ENCODE assay signal across 18 cellular contexts in genomic region chr10:79321951-79322350, GRCh38. TPM values are rescaled to one million over a fixed set of nuclear protein-coding genes. Genes with fewer than 3 reads are reported as not detected.
A peak's percentile ranks its signal among the peaks of the same experiment; 100 is the strongest.
DNase-seq lines count a peak whose midpoint lies in the region; ATAC-seq and TF ChIP-seq lines count a peak whose summit lies in the region.
"Had no signal": no experiment of that assay in that cellular context is flagged by ENCODE, and none has a peak within 500 bp of the region (broad histone marks: within the 10 kb centered on the region; RNA-seq: fewer than 3 reads in every experiment).

No MANE protein-coding gene starts in this region.

- no peaks in the 10 kb centered on the region for H4K20me1 ChIP-seq in mammary epithelial cell (ENCODE audit: insufficient read depth, low read length)

- no peaks in the 10 kb centered on the region for H3K27me3 Mint-ChIP-seq in MCF 10A (ENCODE audit: insufficient read depth, unreplicated experiment)

- H3K4me1 ChIP-seq in mammary epithelial cell (ENCODE audit: insufficient read depth, low read length) (peaks cover 56% of the 10 kb centered on the region), SJSA1 (replicated peaks) (peaks cover 71% of the 10 kb centered on the region), foreskin keratinocyte (peaks cover 42% of the 10 kb centered on the region)

- dilution Hi-C loops in mammary epithelial cell (cut with HindIII; ENCODE audit: low sequenced_read_pairs): no loop called here

- peak overlapping the region; percentile 54 for H3K4me2 ChIP-seq in mammary epithelial cell (ENCODE audit: insufficient read depth, low read depth, low read length)

- DNase-seq in mammary epithelial cell: peak; percentile 62
- no peak for DNase-seq in MCF 10A (ENCODE audit: unreplicated experiment)
- DNase-seq in SJSA1 (ENCODE audit: low read depth in 1 of 2, low spot score in 2 of 2): no peak
- peak in 1 of 2 donors; percentile 57 for DNase-seq in foreskin keratinocyte
- DNase-seq in T-helper 9 cell: no peak
- DNase-seq: activated T-cell treated with anti-CD3 and anti-CD28 coated beads, Interleukin-2, amount 50 U/mL, for 1 hour; anterior cingulate cortex; endodermal cell; left colon; NCI-H82; occipital lobe; RPMI8226; stimulated activated CD4-positive, alpha-beta T cell treated with anti-CD3 and anti-CD28 coated beads, Interleukin-1b, Interleukin-23, amount 100 ng/mL, for 48 hours; substantia nigra had no signal

- no peaks in the 10 kb centered on the region for H3K9me3 Mint-ChIP-seq in MCF 10A (ENCODE audit: unreplicated experiment)
- H3K9me3 Mint-ChIP-seq: endodermal cell had no signal

- no peak for TF ChIP-seq POLR2A in GM18505 (IDR thresholded peaks at IDR 0.05; ENCODE audit: borderline replicate concordance, extremely low read depth, insufficient read depth, insufficient read length)

- H3K27me3 ChIP-seq in mammary epithelial cell (ENCODE audit: insufficient read depth, low read length) (no peaks in the 10 kb centered on the region), SJSA1 (replicated peaks) (no peaks in the 10 kb centered on the region), foreskin keratinocyte (no peaks in the 10 kb centered on the region)

- TF ChIP-seq CTCF in mammary epithelial cell (conservative IDR thresholded peaks at IDR 0.05 in 1 of 2, IDR thresholded peaks at IDR 0.05 in 1 of 2; ENCODE audit: extremely low read depth in 1 of 2, insufficient read depth in 1 of 2, low read depth in 1 of 2, low read length in 2 of 2) (no peak), MCF 10A (IDR thresholded peaks at IDR 0.05; ENCODE audit: unreplicated experiment) (no peak), foreskin keratinocyte (conservative IDR thresholded peaks at IDR 0.05) (no peak)

- ATAC-seq in foreskin keratinocyte (no peak), GM18505 (IDR thresholded peaks at IDR 0.05; ENCODE audit: unreplicated experiment) (no peak), HG02763 (IDR thresholded peaks at IDR 0.05; ENCODE audit: unreplicated experiment) (no peak)
- ATAC-seq: left colon, mucosa of descending colon, right cardiac atrium had no signal

- H3K9me3 ChIP-seq in mammary epithelial cell (replicated peaks; ENCODE audit: insufficient read depth, low read length): no peaks in the 10 kb centered on the region
- H3K9me3 ChIP-seq in SJSA1 (replicated peaks): no peaks in the 10 kb centered on the region; the same call in 1 of the 2 replicates
- H3K9me3 ChIP-seq: mucosa of descending colon had no signal

- peaks cover 53% of the 10 kb centered on the region for H3K4me1 Mint-ChIP-seq in MCF 10A (ENCODE audit: insufficient read depth, unreplicated experiment)

- no peak overlapping the region for H3K27ac Mint-ChIP-seq in MCF 10A (ENCODE audit: low read depth, unreplicated experiment)
- H3K27ac Mint-ChIP-seq: endodermal cell had no signal

- in situ Hi-C loops in mammary epithelial cell (cut with MboI; ENCODE audit: low sequenced_read_pairs in 2 of 2): no loop called here

- CTCF ChIA-PET in mammary epithelial cell (lab: Charles Lee; ENCODE audit: low non-redundant PET): no interaction called here
- CTCF ChIA-PET in MCF 10A (lab: Yijun Ruan, JAX): interaction anchor here (0.8 to 1.6 kb wide), 3 partner anchors 14 to 146 kb away, joined by 3 to 6 read pairs (median 4); no protein-coding TSS in a partner anchor

- H3K36me3 Mint-ChIP-seq in MCF 10A (ENCODE audit: insufficient read depth, unreplicated experiment): peaks cover 8% of the 10 kb centered on the region

- no peaks in the 10 kb centered on the region for H3K36me3 ChIP-seq in mammary epithelial cell (ENCODE audit: insufficient read depth, low read length)
- no peaks in the 10 kb centered on the region for H3K36me3 ChIP-seq in SJSA1

- no peak overlapping the region for H2AFZ ChIP-seq in mammary epithelial cell (ENCODE audit: low read depth, low read length)

- BruUV-seq in mammary epithelial cell (replicated peaks; lab: Mats Ljungman, UMichigan): no TSS peak
- BruUV-seq in MCF 10A (replicated peaks; lab: Mats Ljungman, UMichigan): no TSS peak

- H3K79me2 ChIP-seq in mammary epithelial cell (ENCODE audit: insufficient read depth, low read length): no peaks in the 10 kb centered on the region

- POLR2A ChIA-PET in MCF 10A (lab: Yijun Ruan, JAX): interaction anchor here (0.9 to 4.3 kb wide), 5 partner anchors 12 to 26 kb away, joined by 4 to 20 read pairs (median 5); no protein-coding TSS in a partner anchor

- H3K4me3 Mint-ChIP-seq in MCF 10A (ENCODE audit: unreplicated experiment): no peak overlapping the region
- H3K4me3 Mint-ChIP-seq: endodermal cell had no signal

- H3K4me3 ChIP-seq in mammary epithelial cell (replicated peaks in 1 of 3; ENCODE audit: insufficient read depth in 1 of 3, low read depth in 2 of 3, low read length in 3 of 3) (no peak overlapping the region), SJSA1 (no peak overlapping the region)
- H3K4me3 ChIP-seq: mucosa of descending colon had no signal

- H3K27ac ChIP-seq in mammary epithelial cell (ENCODE audit: insufficient read depth, low read depth, low read length): peak overlapping the region; percentile 77
- peak overlapping the region; percentile 78 for H3K27ac ChIP-seq in SJSA1
- H3K27ac ChIP-seq in foreskin keratinocyte: peak overlapping the region; percentile 82

- intact Hi-C loops in mammary epithelial cell (cut with micrococcal nuclease): loop anchor here (1.0 kb wide), 2 partner anchors 11 to 25 kb away; partner anchors contain the start of gene PPIF
- intact Hi-C loops in MCF 10A (cut with micrococcal nuclease): no loop called here

- H3K9ac ChIP-seq in mammary epithelial cell (ENCODE audit: insufficient read depth, low read length): peak overlapping the region; percentile 11

RNA-seq across cellular contexts. Expression of gene PPIF, which starts 25.3 kb away (rescaled TPM):
- total RNA-seq in mammary epithelial cell (10 to 100 TPM; 32.0 to 78.1 TPM), MCF 10A (2022) (76.5 and 76.9 TPM in 2 replicates), foreskin keratinocyte (93.2 and 99.0 TPM in 2 replicates)
- polyA plus RNA-seq in mammary epithelial cell (136 TPM), foreskin keratinocyte (97.0 and 106 TPM in 2 replicates)
- 94.0 TPM for polyA minus RNA-seq in mammary epithelial cell
- 31.7 and 42.1 TPM in 2 replicates for total RNA-seq in SJSA1 (2014; rRNA removed; shearing (Covaris generic))
